Comparison of ENCODE assay signal across 9 cellular contexts in the genomic region with DNA sequence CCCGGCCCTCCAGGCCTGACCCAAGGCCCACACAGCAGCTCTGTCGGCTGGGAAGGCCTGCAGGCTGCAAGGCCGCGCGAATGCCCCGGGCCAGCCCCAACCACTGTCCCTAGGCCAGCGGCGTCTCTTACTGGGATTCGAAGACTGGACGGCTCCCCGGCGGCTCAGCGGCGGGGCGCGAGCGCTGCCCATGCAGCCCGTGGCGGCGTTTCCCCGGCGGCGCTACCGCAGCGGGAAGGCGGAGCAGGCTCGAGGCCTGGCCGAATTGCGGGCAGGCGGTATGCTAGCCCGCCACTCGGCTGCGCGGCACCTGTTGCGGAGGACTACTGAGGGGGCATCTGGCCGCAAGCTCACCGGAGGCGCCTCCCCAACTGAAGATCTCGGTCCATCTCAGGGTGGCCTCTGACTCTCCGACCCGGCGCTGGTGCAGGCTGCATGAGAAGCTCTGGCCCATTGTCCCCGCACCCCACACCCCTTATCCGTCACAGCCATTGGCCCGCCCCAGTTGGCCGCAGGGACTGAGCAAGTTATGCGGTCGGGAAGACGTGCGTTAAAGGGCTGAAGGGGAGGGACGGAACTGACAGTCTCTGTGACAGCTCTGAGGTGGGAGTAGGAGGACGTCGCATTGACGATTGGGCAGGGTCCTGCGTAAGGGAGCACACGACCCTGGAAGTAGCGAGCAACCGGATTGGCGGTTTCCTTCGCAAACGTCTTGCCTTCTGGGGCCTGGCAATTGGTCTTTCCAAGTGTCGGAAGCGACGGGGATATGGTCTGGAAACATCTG.
DNase-seq lines count a peak whose midpoint lies in the region; ATAC-seq and TF ChIP-seq lines count a peak whose summit lies in the region.
"Had no signal": no experiment of that assay in that cellular context is flagged by ENCODE, and none has a peak within 500 bp of the region (broad histone marks: within the 10 kb centered on the region; RNA-seq: fewer than 3 reads in every experiment).

No MANE protein-coding gene starts in this region.

- H3K4me1 ChIP-seq in mesenchymal stem cell (ENCODE audit: control insufficient read depth, insufficient read depth, low read depth, low read length) = no peaks in the 10 kb centered on the region
- H3K4me1 ChIP-seq: SJSA1 had no signal

- H3K27me3 ChIP-seq in mesenchymal stem cell (ENCODE audit: control insufficient read depth in 1 of 2, insufficient read depth in 1 of 2, low read length in 2 of 2) = no peaks in the 10 kb centered on the region
- H3K27me3 ChIP-seq: SJSA1 had no signal

- no peaks in the 10 kb centered on the region for H3K36me3 ChIP-seq in mesenchymal stem cell (ENCODE audit: control insufficient read depth in 1 of 2, insufficient read depth in 2 of 2, low read depth in 1 of 2, low read length in 2 of 2)
- H3K36me3 ChIP-seq: SJSA1 had no signal

- peak overlapping the region; percentile 61 for H3K4me3 ChIP-seq in fibroblast of pulmonary artery (replicated peaks; ENCODE audit: low read depth, low read length)
- H3K4me3 ChIP-seq in skin epidermis = peak overlapping the region in 6 of 7 experiments; percentile 46 to 65 (median 54)
- H3K4me3 ChIP-seq in mesenchymal stem cell (ENCODE audit: insufficient read depth in 1 of 2, low read depth in 1 of 2, low read length in 2 of 2) = no peak overlapping the region
- H3K4me3 ChIP-seq: SJSA1 had no signal

- no peaks in the 10 kb centered on the region for H3K27me3 Mint-ChIP-seq in Calu3 (ENCODE audit: unreplicated experiment)

- BruUV-seq in Calu3 (replicated peaks; lab: Mats Ljungman, UMichigan) = no TSS peak

- no peak overlapping the region for H3K23ac ChIP-seq in mesenchymal stem cell (ENCODE audit: low read length in 2 of 2)

- H3K79me1 ChIP-seq in mesenchymal stem cell (replicated peaks; ENCODE audit: low read length, poor library complexity, severe bottlenecking) = no peaks in the 10 kb centered on the region

- CTCF ChIA-PET in Calu3 (lab: Charles Lee) = no interaction called here

- no peaks in the 10 kb centered on the region for H3K4me1 Mint-ChIP-seq in Calu3 (ENCODE audit: low read depth, unreplicated experiment)

- no peak overlapping the region for H3K4me3 Mint-ChIP-seq in Calu3 (ENCODE audit: low read depth, unreplicated experiment)

- no peak overlapping the region for H3K18ac ChIP-seq in mesenchymal stem cell (ENCODE audit: low read depth in 1 of 2, low read length in 2 of 2)

- H3K36me3 Mint-ChIP-seq in Calu3 (ENCODE audit: insufficient read depth, unreplicated experiment) = no peaks in the 10 kb centered on the region

- H3K9me3 ChIP-seq in mesenchymal stem cell (ENCODE audit: control insufficient read depth, low read length) = no peaks in the 10 kb centered on the region
- H3K9me3 ChIP-seq: SJSA1 had no signal

- no peak overlapping the region for H2BK15ac ChIP-seq in mesenchymal stem cell (ENCODE audit: low read depth, poor library complexity, severe bottlenecking)

- DNase-seq in SKM-1 treated with dmso at 0.1 percent for 144 hours (lab: John Stamatoyannopoulos, UW; ENCODE audit: unreplicated experiment) = peak; percentile 33
- peak; percentile 86 for DNase-seq in fibroblast of pulmonary artery (ENCODE audit: low read depth)
- no peak for DNase-seq in mesenchymal stem cell
- DNase-seq in NCI-H2196 treated with DMSO at 0.1 percent for 48 hours (lab: John Stamatoyannopoulos, UW; ENCODE audit: unreplicated experiment) = no peak
- DNase-seq in Calu3 = no peak

- no peak overlapping the region for H2BK12ac ChIP-seq in mesenchymal stem cell (ENCODE audit: low read length in 2 of 2)

- H2AFZ ChIP-seq in mesenchymal stem cell (ENCODE audit: low read depth, low read length) = no peak overlapping the region

- no peak overlapping the region for H3K27ac Mint-ChIP-seq in Calu3 (ENCODE audit: unreplicated experiment)

- H4K8ac ChIP-seq in mesenchymal stem cell (ENCODE audit: low read length) = no peak overlapping the region

- TF ChIP-seq CTCF in fibroblast of pulmonary artery (IDR thresholded peaks at IDR 0.05; ENCODE audit: low read length, missing control alignments) (no peak), Calu3 (IDR thresholded peaks at IDR 0.05; ENCODE audit: unreplicated experiment) (no peak)

- no peak overlapping the region for H3K4ac ChIP-seq in mesenchymal stem cell (ENCODE audit: low read depth in 1 of 2, low read length in 2 of 2)

- ATAC-seq in GM19043 (IDR thresholded peaks at IDR 0.05; ENCODE audit: low read depth, unreplicated experiment) (peak; percentile 56), HG03159 (IDR thresholded peaks at IDR 0.05; ENCODE audit: unreplicated experiment) (no peak)

- no peak overlapping the region for H4K91ac ChIP-seq in mesenchymal stem cell (ENCODE audit: low read length)

- peak overlapping the region in 12 of 21 experiments; percentile 63 to 91 (median 86) for H3K27ac ChIP-seq in skin epidermis
- H3K27ac ChIP-seq in mesenchymal stem cell (ENCODE audit: low read length, poor library complexity, severe bottlenecking) = no peak overlapping the region
- H3K27ac ChIP-seq: SJSA1 had no signal

- no peak overlapping the region for H2BK5ac ChIP-seq in mesenchymal stem cell (ENCODE audit: low read depth, low read length, poor library complexity, severe bottlenecking)

- no peak overlapping the region for H3K4me2 ChIP-seq in mesenchymal stem cell (ENCODE audit: low read length, poor library complexity, severe bottlenecking)

- no peak overlapping the region for H3K9ac ChIP-seq in mesenchymal stem cell (ENCODE audit: low read length)

- no peaks in the 10 kb centered on the region for H3K9me3 Mint-ChIP-seq in Calu3 (ENCODE audit: low read depth, unreplicated experiment)

- intact Hi-C loops in Calu3 (cut with micrococcal nuclease; ENCODE audit: unreplicated experiment) = no loop called here

- H3K14ac ChIP-seq in mesenchymal stem cell (ENCODE audit: low read length in 2 of 2) = no peak overlapping the region

- H2BK120ac ChIP-seq in mesenchymal stem cell (ENCODE audit: low read depth, low read length) = no peak overlapping the region

- no peak overlapping the region for H2AK5ac ChIP-seq in mesenchymal stem cell (ENCODE audit: low read length, severe bottlenecking)

- 99% methylated on average over 53 of the region's 64 CpGs for WGBS in mesenchymal stem cell

Comparison
In these comparisons a context has a peak if more than half of its experiments do, and no peak if none do; other contexts are left out.
1. DNase-seq: peak in SKM-1 treated with dmso at 0.1 percent for 144 hours (single experiment) and fibroblast of pulmonary artery (single experiment); none in mesenchymal stem cell (single experiment), NCI-H2196 treated with DMSO at 0.1 percent for 48 hours (single experiment) and Calu3 (single experiment).
2. H3K4me3 ChIP-seq: peak in fibroblast of pulmonary artery (single experiment) and skin epidermis (6 of 7); none in mesenchymal stem cell (0 of 2).